9 cellular contexts compared by ENCODE assay signal in genomic region chr11:104897891-104898684, GRCh38. TPM values are rescaled to one million over a fixed set of nuclear protein-coding genes. Genes with fewer than 3 reads are reported as not detected.
DNase-seq lines count a peak whose midpoint lies in the region; ATAC-seq, FAIRE-seq and TF ChIP-seq lines count a peak whose summit lies in the region.
"Had no signal": no experiment of that assay in that cellular context is flagged by ENCODE, and none has a peak within 500 bp of the region (broad histone marks: within the 10 kb centered on the region; RNA-seq: fewer than 3 reads in every experiment).

Gene CASP12 (minus strand): TSS chr11:104898460.

- peak within 1 kb of the TSS; percentile 2 for H3K27ac ChIP-seq in cingulate gyrus (ENCODE audit: low read depth, low read length)

- H3K4me1 Mint-ChIP-seq in natural killer cell treated with Interleukin-12 subunit alpha and Interleukin-12 subunit beta and Interleukin-15 and Interleukin-18, amount 100 ng/mL, for 72 hours (ENCODE audit: low read depth in 2 of 2) = peaks cover 14 to 26% of the 10 kb centered on the region in 2 donors

- H3K27ac Mint-ChIP-seq in natural killer cell treated with Interleukin-12 subunit alpha and Interleukin-12 subunit beta and Interleukin-15 and Interleukin-18, amount 100 ng/mL, for 72 hours = peak within 1 kb of the TSS; percentile 36 to 78

- no peaks in the 10 kb centered on the region for H3K27me3 Mint-ChIP-seq in natural killer cell treated with Interleukin-12 subunit alpha and Interleukin-12 subunit beta and Interleukin-15 and Interleukin-18, amount 100 ng/mL, for 72 hours

- H3K36me3 Mint-ChIP-seq in natural killer cell treated with Interleukin-12 subunit alpha and Interleukin-12 subunit beta and Interleukin-15 and Interleukin-18, amount 100 ng/mL, for 72 hours = peaks cover 11% of the 10 kb centered on the region

- peak; percentile 59 for ATAC-seq in HG02610 (IDR thresholded peaks at IDR 0.05; ENCODE audit: unreplicated experiment)
- ATAC-seq in natural killer cell treated with Interleukin-12 subunit alpha and Interleukin-12 subunit beta and Interleukin-15 and Interleukin-18, amount 100 ng/mL, for 72 hours = peak in 1 of 2 donors; percentile 59
- ATAC-seq: Panc1 had no signal

- H3K9me3 Mint-ChIP-seq in natural killer cell treated with Interleukin-12 subunit alpha and Interleukin-12 subunit beta and Interleukin-15 and Interleukin-18, amount 100 ng/mL, for 72 hours = no peaks in the 10 kb centered on the region

- peak within 1 kb of the TSS; percentile 61 for H3K4me3 Mint-ChIP-seq in natural killer cell treated with Interleukin-12 subunit alpha and Interleukin-12 subunit beta and Interleukin-15 and Interleukin-18, amount 100 ng/mL, for 72 hours

- peak; percentile 85 for FAIRE-seq in GM12891 (lab: Jason Lieb, UNC)

- no peak for TF ChIP-seq POLR2A in GM12891 (IDR thresholded peaks at IDR 0.05; ENCODE audit: low read depth, low read length)

- DNase-seq in GM12891 (ENCODE audit: insufficient read length, low spot score) (no peak), OCI-M1 (lab: John Stamatoyannopoulos, UW) (no peak), HCEC 1CT (no peak), GM19238 (ENCODE audit: insufficient read length, low spot score) (no peak), UCSD-AML1 (lab: John Stamatoyannopoulos, UW; ENCODE audit: unreplicated experiment) (no peak)
- DNase-seq in natural killer cell treated with Interleukin-12 subunit alpha and Interleukin-12 subunit beta and Interleukin-15 and Interleukin-18, amount 100 ng/mL, for 72 hours (ENCODE audit: low spot score) = no peak

TF ChIP-seq in GM12891, 5 proteins besides CTCF, POLR2A, EP300 and RAD21:
- TF ChIP-seq TAF1 (IDR thresholded peaks at IDR 0.05; ENCODE audit: low read depth, low read length) (no peak), POLR2AphosphoS5 (IDR thresholded peaks at IDR 0.05; ENCODE audit: low read depth, low read length) (no peak), SPI1 (IDR thresholded peaks at IDR 0.05; ENCODE audit: low read depth, low read length) (no peak), PAX5 (IDR thresholded peaks at IDR 0.05; ENCODE audit: insufficient read depth, low read length, severe bottlenecking) (no peak)

RNA-seq across cellular contexts. Expression of gene CASP12, which starts in this region (rescaled TPM):
- 0.06 TPM for polyA plus RNA-seq in GM12891 (2012; ENCODE audit: low read depth, missing spikeins)
- not detected for total RNA-seq in natural killer cell treated with Interleukin-12 subunit alpha and Interleukin-12 subunit beta and Interleukin-15 and Interleukin-18, amount 100 ng/mL, for 72 hours
